Comparison of ENCODE assay signal across 13 cellular contexts in genomic region chr7:12066561-12066960, GRCh38.
DNase-seq lines count a peak whose midpoint lies in the region; ATAC-seq and FAIRE-seq lines count a peak whose summit lies in the region.
"Had no signal": no experiment of that assay in that cellular context is flagged by ENCODE, and none has a peak within 500 bp of the region (broad histone marks: within the 10 kb centered on the region; RNA-seq: fewer than 3 reads in every experiment).

No MANE protein-coding gene starts in this region.

- no peaks in the 10 kb centered on the region for H3K36me3 Mint-ChIP-seq in dendritic cell treated with granulocyte-macrophage colony-stimulating factor and Interleukin-4, amounts not matched to agents 40 ng/mL and 50 ng/mL, for 4 days (ENCODE audit: low read depth)

- intact Hi-C loops in dendritic cell treated with granulocyte-macrophage colony-stimulating factor and Interleukin-4, amounts not matched to agents 40 ng/mL and 50 ng/mL, for 4 days (cut with micrococcal nuclease), result loop anchor here (2.0 to 5.0 kb wide), 3 partner anchors 256 to 639 kb away; no protein-coding TSS in a partner anchor
- intact Hi-C loops in posterior cingulate gyrus (cut with DNase I), result loop anchor here (10.0 kb wide), 1 partner anchor 428 kb away; no protein-coding TSS in a partner anchor

- H3K9me3 ChIP-seq in small intestine (ENCODE audit: control insufficient read depth, low read depth), result no peaks in the 10 kb centered on the region
- H3K9me3 ChIP-seq: thyroid gland had no signal

- WGBS in small intestine, 3 donors, result 61 to 75% (median 65%) methylated on average over 3 of the region's 3 CpGs

- H3K27me3 ChIP-seq in small intestine (ENCODE audit: control insufficient read depth in 2 of 2, insufficient read depth in 2 of 2, low read length in 2 of 2), result no peaks in the 10 kb centered on the region
- H3K27me3 ChIP-seq: thyroid gland had no signal

- no peak overlapping the region for H3K4me3 Mint-ChIP-seq in dendritic cell treated with granulocyte-macrophage colony-stimulating factor and Interleukin-4, amounts not matched to agents 40 ng/mL and 50 ng/mL, for 4 days

- DNase-seq in NOMO-1 (lab: John Stamatoyannopoulos, UW; ENCODE audit: unreplicated experiment in 2 of 2), result peak; percentile 6 to 40
- DNase-seq in NOMO-1 treated with dmso at 0.1 percent for 144 hours (lab: John Stamatoyannopoulos, UW; ENCODE audit: unreplicated experiment), result no peak
- DNase-seq in LoVo (ENCODE audit: low spot score), result peak; percentile 76
- peak; percentile 27 for DNase-seq in small intestine
- DNase-seq in posterior cingulate gyrus, result no peak
- DNase-seq in nucleus accumbens (lab: John Stamatoyannopoulos, UW), result no peak
- DNase-seq: cerebellar nuclear complex; head of caudate nucleus; NCI-H2029; stimulated activated CD4-positive, alpha-beta T cell treated with anti-CD3 and anti-CD28 coated beads, Interleukin-1b, Interleukin-23, amount 100 ng/mL, for 48 hours; thyroid gland had no signal

- no peaks in the 10 kb centered on the region for H3K9me3 Mint-ChIP-seq in dendritic cell treated with granulocyte-macrophage colony-stimulating factor and Interleukin-4, amounts not matched to agents 40 ng/mL and 50 ng/mL, for 4 days

- no peak overlapping the region for H3K4me3 ChIP-seq in small intestine (ENCODE audit: low read depth in 1 of 2, low read length in 2 of 2)
- H3K4me3 ChIP-seq: thyroid gland had no signal

- H3K4me1 Mint-ChIP-seq in dendritic cell treated with granulocyte-macrophage colony-stimulating factor and Interleukin-4, amounts not matched to agents 40 ng/mL and 50 ng/mL, for 4 days (ENCODE audit: low read depth), result peaks cover 20% of the 10 kb centered on the region

- peak overlapping the region; percentile 51 for H3K27ac Mint-ChIP-seq in dendritic cell treated with granulocyte-macrophage colony-stimulating factor and Interleukin-4, amounts not matched to agents 40 ng/mL and 50 ng/mL, for 4 days

- H3K27ac ChIP-seq in small intestine (ENCODE audit: low read depth in 1 of 2, low read length in 1 of 2), result peak overlapping the region in 1 of 2 donors; percentile 11
- H3K27ac ChIP-seq: thyroid gland had no signal

- no peaks in the 10 kb centered on the region for H3K4me1 ChIP-seq in small intestine (ENCODE audit: control insufficient read depth in 2 of 2, insufficient read depth in 1 of 2, low read depth in 1 of 2, low read length in 1 of 2)
- H3K4me1 ChIP-seq: thyroid gland had no signal

- H3K27me3 Mint-ChIP-seq in dendritic cell treated with granulocyte-macrophage colony-stimulating factor and Interleukin-4, amounts not matched to agents 40 ng/mL and 50 ng/mL, for 4 days, result no peaks in the 10 kb centered on the region

- no peak for ATAC-seq in GM18873 (IDR thresholded peaks at IDR 0.05; ENCODE audit: low FRiP score, unreplicated experiment)

- no peaks in the 10 kb centered on the region for H3K36me3 ChIP-seq in small intestine (ENCODE audit: control insufficient read depth in 2 of 2, insufficient read depth in 2 of 2, low read length in 2 of 2)
- H3K36me3 ChIP-seq: thyroid gland had no signal

- FAIRE-seq in small intestine (lab: Jason Lieb, UNC), result no peak

Comparison
In these comparisons a context has a peak if more than half of its experiments do, and no peak if none do; other contexts are left out.
1. DNase-seq: peak in NOMO-1 (2 of 2), LoVo (single experiment) and small intestine (single experiment); none in NOMO-1 treated with dmso at 0.1 percent for 144 hours (single experiment), posterior cingulate gyrus (0 of 10) and nucleus accumbens (0 of 56).